ENCODE assay signal across 26 cellular contexts in the genomic region with DNA sequence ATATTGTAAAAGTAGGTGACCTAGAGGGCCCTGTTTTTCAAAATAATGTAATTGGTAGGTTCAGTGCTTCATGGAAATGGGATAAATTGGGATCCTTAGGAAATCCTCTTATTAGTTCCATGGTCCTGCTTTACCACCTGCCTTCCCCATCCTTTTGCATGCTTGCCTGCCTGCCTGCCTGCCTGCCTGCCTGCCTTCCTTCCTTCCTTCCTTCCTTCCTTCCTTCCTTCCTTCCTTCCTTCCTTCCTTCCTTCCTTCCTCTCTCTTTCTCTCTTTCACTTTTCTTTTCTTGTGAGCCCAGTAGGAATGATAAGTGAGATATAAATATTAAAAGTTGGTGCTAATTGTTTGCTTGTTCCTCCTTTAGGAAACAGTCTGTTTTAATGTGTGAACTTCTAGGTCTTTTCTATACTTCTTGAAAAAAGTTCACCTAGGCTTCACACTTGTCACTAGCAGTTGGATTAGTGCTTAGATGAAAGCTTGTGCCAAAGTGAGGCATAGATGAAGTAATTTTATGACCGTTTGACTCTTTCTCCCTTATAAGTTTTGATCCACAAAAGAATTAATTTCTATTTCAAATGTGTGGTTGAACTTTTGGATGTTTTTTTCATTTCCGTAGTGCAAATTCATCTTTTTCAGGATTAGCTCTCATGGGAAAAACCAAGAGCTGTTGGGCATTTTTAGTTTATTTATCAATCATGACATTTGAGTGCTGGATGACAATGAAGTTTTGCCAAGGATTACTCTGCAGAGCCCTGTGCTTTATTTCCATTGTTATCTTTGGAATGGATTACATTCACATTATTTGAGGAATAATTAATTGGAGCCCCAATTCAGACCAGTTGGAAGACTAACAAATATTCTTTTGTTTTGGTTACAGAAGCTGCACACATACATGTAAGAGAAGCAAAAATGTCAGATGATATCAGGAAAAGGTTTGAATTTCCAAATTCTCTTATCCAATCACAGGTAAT.
"Had no signal": no experiment of that assay in that cellular context is flagged by ENCODE, and none has a peak within 500 bp of the region (broad histone marks: within the 10 kb centered on the region; RNA-seq: fewer than 3 reads in every experiment).

No MANE protein-coding gene starts in this region.

- H3K27me3 Mint-ChIP-seq: activated B cell treated with CpG ODN at 0.5 μM for 24 hours; activated CD4-positive, alpha-beta T cell treated with anti-CD3 and anti-CD28 coated beads, Interleukin-2, amount 10 ng/mL, durations not matched to agents 24 days and 14 days; activated naive CD8-positive, alpha-beta T cell; T-cell had no signal

- H3K4me1 ChIP-seq: Peyer's patch, SJSA1 had no signal

- H3K4me3 ChIP-seq: adrenal gland, MG63, Peyer's patch, SJSA1 had no signal

- H3K27ac ChIP-seq: adrenal gland, KMS-11, Peyer's patch, RWPE1, SJSA1 had no signal

- H3K27ac Mint-ChIP-seq: activated B cell treated with CpG ODN at 0.5 μM for 24 hours; activated CD4-positive, alpha-beta T cell treated with anti-CD3 and anti-CD28 coated beads, Interleukin-2, amount 10 ng/mL, durations not matched to agents 24 days and 14 days; activated naive CD8-positive, alpha-beta T cell had no signal

- ATAC-seq: T-cell had no signal

- H3K36me3 ChIP-seq: adrenal gland, SJSA1 had no signal

- H3K4me3 Mint-ChIP-seq: activated B cell treated with CpG ODN at 0.5 μM for 24 hours; activated CD4-positive, alpha-beta T cell treated with anti-CD3 and anti-CD28 coated beads, Interleukin-2, amount 10 ng/mL, durations not matched to agents 24 days and 14 days; activated naive CD8-positive, alpha-beta T cell; T-cell had no signal

- H3K9me3 ChIP-seq: adrenal gland, MG63, Peyer's patch, SJSA1 had no signal

- DNase-seq: activated B cell treated with CpG ODN at 0.5 μM for 24 hours; activated CD4-positive, alpha-beta T cell treated with anti-CD3 and anti-CD28 coated beads for 1 hour; activated CD4-positive, alpha-beta T cell treated with anti-CD3 and anti-CD28 coated beads, Interleukin-2, amount 10 ng/mL, durations not matched to agents 24 days and 14 days; activated CD4-positive, alpha-beta T cell treated with anti-CD3 and anti-CD28 coated beads, Interleukin-2, amount 50 U/mL, for 48 hours; activated effector memory CD4-positive, alpha-beta T cell treated with Interleukin-2 at 50 U/mL for 16 hours; activated naive CD4-positive, alpha-beta T cell; adrenal gland; anterior cingulate cortex; cerebellar nuclear complex; MG63; MV-4-11; NCI-H1092 treated with DMSO at 0.1 percent for 48 hours; NCI-H1417 treated with DMSO at 0.1 percent for 48 hours; NCI-H1694; NCI-H2029 treated with DMSO at 0.1 percent for 48 hours; NCI-H345; NCI-H510A treated with DMSO at 0.1 percent for 48 hours; Peyer's patch; SHP77; T-cell; T-helper 2 cell; T1000 had no signal
